12 cellular contexts compared by ENCODE assay signal in the genomic region with DNA sequence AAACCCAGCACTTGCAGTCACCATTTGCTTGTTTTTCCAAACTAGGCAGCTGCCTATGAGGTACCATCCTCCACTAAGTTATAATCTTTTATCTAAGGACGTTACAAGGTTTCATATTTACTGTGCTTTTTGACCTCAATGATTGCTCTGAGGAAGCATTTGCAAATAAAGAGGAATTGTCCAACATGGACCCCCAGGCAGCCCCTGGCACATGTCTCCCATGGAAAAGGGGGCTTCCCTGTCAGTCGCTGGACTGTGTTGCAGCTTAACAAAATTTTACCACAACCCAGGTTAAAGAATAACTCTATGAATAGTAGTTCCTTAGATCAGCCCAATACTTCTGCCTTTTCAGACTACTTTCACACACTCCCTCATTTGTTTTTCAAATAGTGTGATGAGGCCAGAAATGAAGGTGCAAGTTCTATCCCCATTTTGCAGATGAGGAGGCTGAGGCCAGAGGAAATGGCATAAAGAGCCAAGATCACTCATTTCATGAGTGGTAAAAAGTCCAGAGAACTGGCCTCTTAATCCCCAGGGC. TPM values are rescaled to one million over a fixed set of nuclear protein-coding genes. Genes with fewer than 3 reads are reported as not detected.
A peak's percentile ranks its signal among the peaks of the same experiment; 100 is the strongest.
DNase-seq lines count a peak whose midpoint lies in the region; ATAC-seq lines count a peak whose summit lies in the region.
"Had no signal": no experiment of that assay in that cellular context is flagged by ENCODE, and none has a peak within 500 bp of the region (broad histone marks: within the 10 kb centered on the region; RNA-seq: fewer than 3 reads in every experiment).

No MANE protein-coding gene starts in this region.

- no peaks in the 10 kb centered on the region for H3K9me3 ChIP-seq in BLaER1
- H3K9me3 ChIP-seq: HAP-1 had no signal

- H3K27me3 ChIP-seq in BLaER1: no peaks in the 10 kb centered on the region

- no peaks in the 10 kb centered on the region for H4K20me1 ChIP-seq in BLaER1

- ATAC-seq in GM19023 (IDR thresholded peaks at IDR 0.05; ENCODE audit: unreplicated experiment) (peak; percentile 39), HG02763 (IDR thresholded peaks at IDR 0.05; ENCODE audit: unreplicated experiment) (peak; percentile 47)

- H3K36me3 ChIP-seq in BLaER1: no peaks in the 10 kb centered on the region
- H3K36me3 ChIP-seq: HAP-1 had no signal

- H3K27ac ChIP-seq in BLaER1: no peak overlapping the region
- H3K27ac ChIP-seq: KMS-11 had no signal

- no peak overlapping the region for H3K4me3 ChIP-seq in BLaER1
- H3K4me3 ChIP-seq: HAP-1 had no signal

- DNase-seq in NAMALWA (ENCODE audit: low spot score) (peak; percentile 82), COLO668 (lab: John Stamatoyannopoulos, UW; ENCODE audit: unreplicated experiment) (no peak), HT-29 (ENCODE audit: low spot score) (no peak)
- no peak for DNase-seq in effector CD4-positive, alpha-beta T cell
- no peak for DNase-seq in stimulated activated CD4-positive, alpha-beta T cell treated with anti-CD3 and anti-CD28 coated beads, Interleukin-4, amount 100 ng/mL, for 1 hour

- no peak overlapping the region for H3K9ac ChIP-seq in BLaER1
- H3K9ac ChIP-seq: KMS-11 had no signal

- H3K4me2 ChIP-seq in BLaER1: peak overlapping the region; percentile 83
- H3K4me2 ChIP-seq: KMS-11 had no signal

- peaks cover 96% of the 10 kb centered on the region for H3K4me1 ChIP-seq in BLaER1
- H3K4me1 ChIP-seq: HAP-1 had no signal

RNA-seq across cellular contexts. Expression of a gene that starts 52.8 kb away (rescaled TPM):
- not detected in 2 replicates for total RNA-seq in HT-29 (2014; rRNA removed; shearing (Covaris generic))
- total RNA-seq: NCI-H460, posterior vena cava had no signal
